In genomic region chr7:44219371-44220045, GRCh38 we compare ENCODE assay signal across 21 cellular contexts. TPM values are rescaled to one million over a fixed set of nuclear protein-coding genes. Genes with fewer than 3 reads are reported as not detected.
DNase-seq lines count a peak whose midpoint lies in the region; ATAC-seq, FAIRE-seq and TF ChIP-seq lines count a peak whose summit lies in the region.
"Had no signal": no experiment of that assay in that cellular context is flagged by ENCODE, and none has a peak within 500 bp of the region (broad histone marks: within the 10 kb centered on the region; RNA-seq: fewer than 3 reads in every experiment).

No MANE protein-coding gene starts in this region.

- no peak for FAIRE-seq in kidney (lab: Jason Lieb, UNC)
- FAIRE-seq: H1 had no signal

- intact Hi-C loops in kidney (cut with DNase I), result no loop called here
- intact Hi-C loops in sciatic nerve (cut with DNase I), result no loop called here

- CTCF ChIA-PET in HEK293 (lab: Yijun Ruan, JAX) (no interaction called here), WTC11 (lab: Charles Lee) (interaction anchor here (0.7 to 3.5 kb wide), 7 partner anchors 13 to 315 kb away, joined by 3 to 27 read pairs (median 7); partner anchors contain the start of gene YKT6)

- no peaks in the 10 kb centered on the region for H3K27me3 Mint-ChIP-seq in WTC11 (ENCODE audit: low read depth)

- H3K27ac ChIP-seq in HEK293 (ENCODE audit: extremely low read depth, low read depth, low read length), result no peak overlapping the region
- H3K27ac ChIP-seq in kidney (ENCODE audit: low read depth in 2 of 2, low read length in 2 of 2), result no peak overlapping the region
- H3K27ac ChIP-seq in substantia nigra (ENCODE audit: low read depth, low read length, poor library complexity, severe bottlenecking), result no peak overlapping the region

- H3K9me3 ChIP-seq in HEK293 (ENCODE audit: control insufficient read depth, insufficient read depth, low read depth, low read length), result no peaks in the 10 kb centered on the region
- H3K9me3 ChIP-seq in kidney (ENCODE audit: control insufficient read depth in 1 of 2, low read length in 2 of 2), result peaks cover 0 to 3% of the 10 kb centered on the region in 2 donors

- POLR2A ChIA-PET in HEK293 (lab: Yijun Ruan, JAX), result interaction anchor here (0.6 to 0.7 kb wide), 3 partner anchors 77 to 362 kb away, joined by 3 to 4 read pairs (median 3); no protein-coding TSS in a partner anchor
- POLR2A ChIA-PET in WTC11 (lab: Charles Lee), result no interaction called here

- no peaks in the 10 kb centered on the region for H3K9me3 Mint-ChIP-seq in WTC11
- H3K9me3 Mint-ChIP-seq: HFFc6 had no signal

- H3K4me1 ChIP-seq in HEK293 (ENCODE audit: control insufficient read depth, insufficient read depth, low read length) (no peaks in the 10 kb centered on the region; the same call in 1 of the 2 replicates), kidney (ENCODE audit: control insufficient read depth in 1 of 2, insufficient read depth in 1 of 2, low read depth in 1 of 2, low read length in 2 of 2) (no peaks in the 10 kb centered on the region)

- H3K36me3 ChIP-seq in HEK293 (ENCODE audit: control insufficient read depth in 2 of 2, insufficient read depth in 1 of 2, low read length in 2 of 2) (no peaks in the 10 kb centered on the region), kidney (ENCODE audit: control insufficient read depth in 1 of 2, insufficient read depth in 2 of 2, low read length in 2 of 2) (no peaks in the 10 kb centered on the region)

- H3K27ac Mint-ChIP-seq in WTC11, result no peak overlapping the region
- H3K27ac Mint-ChIP-seq: HFFc6 had no signal

- TF ChIP-seq CTCF in HEK293 (tag by site-specific recombination; IDR thresholded peaks at IDR 0.05), result no peak
- TF ChIP-seq CTCF in WTC11 (IDR thresholded peaks at IDR 0.05), result no peak
- no peak for TF ChIP-seq CTCF in kidney (IDR thresholded peaks at IDR 0.05; ENCODE audit: borderline replicate concordance, extremely low read depth, insufficient read depth)

- H3K36me3 Mint-ChIP-seq in WTC11, result no peaks in the 10 kb centered on the region

- ATAC-seq in WTC11 (no peak), sciatic nerve (no peak)

- H3K4me3 ChIP-seq in HEK293 (ENCODE audit: low read depth, low read length) (no peak overlapping the region), kidney (ENCODE audit: low read length in 2 of 2) (no peak overlapping the region)

- H3K4me1 Mint-ChIP-seq in WTC11, result peaks cover 27% of the 10 kb centered on the region

- peak; percentile 7 for DNase-seq in WTC11 (ENCODE audit: low spot score)
- peak; percentile 53 for DNase-seq in kidney
- peak; percentile 45 for DNase-seq in sciatic nerve (ENCODE audit: low spot score)
- DNase-seq in inferior parietal cortex (ENCODE audit: extremely low spot score), result no peak
- DNase-seq in substantia nigra (lab: John Stamatoyannopoulos, UW), result no peak
- DNase-seq in HT-29 (ENCODE audit: low spot score), result no peak
- DNase-seq: ACHN; AML-193; COR-L47; DMS153; EL; HFFc6; IMR-90; Kasumi-1; MM.1S; NCI-H1105 treated with DMSO at 0.1 percent for 48 hours; NCI-H187; NCI-H526 treated with DMSO at 0.1 percent for 48 hours; NK-92 treated with Interleukin-12 subunit alpha and Interleukin-12 subunit beta, amount 100 ng/mL, for 24 hours had no signal

- H3K9ac ChIP-seq in kidney (ENCODE audit: low read length in 2 of 2), result no peak overlapping the region

- no peak overlapping the region for H3K4me3 Mint-ChIP-seq in WTC11
- H3K4me3 Mint-ChIP-seq: HFFc6 had no signal

TF ChIP-seq in HEK293, 187 proteins besides CTCF, POLR2A, EP300 and RAD21:
- TF ChIP-seq ZNF266 (tag by site-specific recombination; IDR thresholded peaks at IDR 0.05; ENCODE audit: low read depth), result no peak
- TF ChIP-seq ZNF362 (tag by site-specific recombination; IDR thresholded peaks at IDR 0.05), result 0 out of 2 replicates have a peak, but pooled peaks have one; percentile 1

TF ChIP-seq in WTC11, 78 proteins besides CTCF, POLR2A, EP300 and RAD21:
- TF ChIP-seq CDX4 (CRISPR knock-in tag; IDR thresholded peaks at IDR 0.05; ENCODE audit: borderline replicate concordance) (no peak), FOXJ3 (CRISPR knock-in tag; IDR thresholded peaks at IDR 0.05; ENCODE audit: borderline replicate concordance) (no peak), RORB (CRISPR knock-in tag; IDR thresholded peaks at IDR 0.05) (no peak), TEAD4 (CRISPR knock-in tag; IDR thresholded peaks at IDR 0.05) (no peak), RELA (CRISPR knock-in tag; IDR thresholded peaks at IDR 0.05; ENCODE audit: borderline replicate concordance) (no peak), EMX1 (CRISPR knock-in tag; IDR thresholded peaks at IDR 0.05) (no peak), ATF3 (CRISPR knock-in tag; conservative IDR thresholded peaks at IDR 0.05) (no peak), ATF6 (CRISPR knock-in tag; IDR thresholded peaks at IDR 0.05) (no peak), FOXP1 (CRISPR knock-in tag; IDR thresholded peaks at IDR 0.05; ENCODE audit: borderline replicate concordance) (no peak), KAT7 (CRISPR knock-in tag; IDR thresholded peaks at IDR 0.05; ENCODE audit: borderline replicate concordance) (no peak), TCF7 (CRISPR knock-in tag; IDR thresholded peaks at IDR 0.05; ENCODE audit: low read depth) (no peak), NFATC4 (CRISPR knock-in tag; IDR thresholded peaks at IDR 0.05) (no peak), JAZF1 (CRISPR knock-in tag; IDR thresholded peaks at IDR 0.05) (no peak), MXD4 (CRISPR knock-in tag; IDR thresholded peaks at IDR 0.05; ENCODE audit: borderline replicate concordance) (no peak)
- TF ChIP-seq, protein P1, sequence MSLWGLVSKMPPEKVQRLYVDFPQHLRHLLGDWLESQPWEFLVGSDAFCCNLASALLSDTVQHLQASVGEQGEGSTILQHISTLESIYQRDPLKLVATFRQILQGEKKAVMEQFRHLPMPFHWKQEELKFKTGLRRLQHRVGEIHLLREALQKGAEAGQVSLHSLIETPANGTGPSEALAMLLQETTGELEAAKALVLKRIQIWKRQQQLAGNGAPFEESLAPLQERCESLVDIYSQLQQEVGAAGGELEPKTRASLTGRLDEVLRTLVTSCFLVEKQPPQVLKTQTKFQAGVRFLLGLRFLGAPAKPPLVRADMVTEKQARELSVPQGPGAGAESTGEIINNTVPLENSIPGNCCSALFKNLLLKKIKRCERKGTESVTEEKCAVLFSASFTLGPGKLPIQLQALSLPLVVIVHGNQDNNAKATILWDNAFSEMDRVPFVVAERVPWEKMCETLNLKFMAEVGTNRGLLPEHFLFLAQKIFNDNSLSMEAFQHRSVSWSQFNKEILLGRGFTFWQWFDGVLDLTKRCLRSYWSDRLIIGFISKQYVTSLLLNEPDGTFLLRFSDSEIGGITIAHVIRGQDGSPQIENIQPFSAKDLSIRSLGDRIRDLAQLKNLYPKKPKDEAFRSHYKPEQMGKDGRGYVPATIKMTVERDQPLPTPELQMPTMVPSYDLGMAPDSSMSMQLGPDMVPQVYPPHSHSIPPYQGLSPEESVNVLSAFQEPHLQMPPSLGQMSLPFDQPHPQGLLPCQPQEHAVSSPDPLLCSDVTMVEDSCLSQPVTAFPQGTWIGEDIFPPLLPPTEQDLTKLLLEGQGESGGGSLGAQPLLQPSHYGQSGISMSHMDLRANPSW (CRISPR knock-in tag; conservative IDR thresholded peaks at IDR 0.05; ENCODE audit: low read depth), result no peak

RNA-seq across cellular contexts. Expression of gene YKT6, which starts 18.7 kb away (rescaled TPM):
- total RNA-seq in WTC11 (2021) (82.2 to 102 TPM (median 83.7 TPM) in 3 replicates), kidney (60.2 TPM), sciatic nerve (51.2 TPM)
- 53.2 TPM for polyA plus RNA-seq in kidney (ENCODE audit: insufficient read depth, low read depth, low replicate concordance)
- total RNA-seq in HT-29 (2014; rRNA removed; shearing (Covaris generic)), result 127 and 138 TPM in 2 replicates

RNA-seq across cellular contexts. Expression of gene GCK, which starts 30.3 kb away (rescaled TPM):
- total RNA-seq in WTC11 (2021) (3.3 to 5.1 TPM (median 4.5 TPM) in 3 replicates), kidney (0.25 TPM), sciatic nerve (1.9 TPM)
- 1.0 TPM for polyA plus RNA-seq in kidney (ENCODE audit: insufficient read depth, low read depth, low replicate concordance)
- not detected in 2 replicates for total RNA-seq in HT-29 (2014; rRNA removed; shearing (Covaris generic))

Comparison
In these comparisons a context has a peak if more than half of its experiments do, and no peak if none do; other contexts are left out.
1. DNase-seq: peak in WTC11 (single experiment), kidney (single experiment) and sciatic nerve (single experiment); none in inferior parietal cortex (single experiment), substantia nigra (0 of 49) and HT-29 (single experiment).